Comparison of ENCODE assay signal across 20 cellular contexts in genomic region chr12:6912164-6912956, GRCh38. TPM values are rescaled to one million over a fixed set of nuclear protein-coding genes. Genes with fewer than 3 reads are reported as not detected.
DNase-seq lines count a peak whose midpoint lies in the region; ATAC-seq and TF ChIP-seq lines count a peak whose summit lies in the region.
"Had no signal": no experiment of that assay in that cellular context is flagged by ENCODE, and none has a peak within 500 bp of the region (broad histone marks: within the 10 kb centered on the region; RNA-seq: fewer than 3 reads in every experiment).

No MANE protein-coding gene starts in this region.

- H3K9me3 ChIP-seq in CD4-positive, alpha-beta T cell (ENCODE audit: control insufficient read depth, low read length), result no peaks in the 10 kb centered on the region
- no peaks in the 10 kb centered on the region for H3K9me3 ChIP-seq in CD8-positive, alpha-beta memory T cell (ENCODE audit: low read length)
- H3K9me3 ChIP-seq in transverse colon, result no peaks in the 10 kb centered on the region
- H3K9me3 ChIP-seq: heart right ventricle, tibial artery had no signal

- no peak for DNase-seq in CD4-positive, alpha-beta T cell
- no peak for DNase-seq in CD8-positive, alpha-beta memory T cell
- DNase-seq in natural killer cell treated with Interleukin-12 subunit alpha and Interleukin-12 subunit beta and Interleukin-15 and Interleukin-18, amount 100 ng/mL, for 72 hours (ENCODE audit: low spot score), result no peak
- no peak for DNase-seq in AML-193 (lab: John Stamatoyannopoulos, UW)
- no peak for DNase-seq in transverse colon
- DNase-seq: activated CD4-positive, alpha-beta T cell treated with anti-CD3 and anti-CD28 coated beads for 1 hour; brain microvascular endothelial cell; DMS79 treated with DMSO at 0.1 percent for 48 hours; heart right ventricle; islet precursor cell; midbrain; NCI-H187; NK-92 treated with Interleukin-12 subunit alpha and Interleukin-12 subunit beta, amount 100 ng/mL, for 24 hours; stimulated activated CD4-positive, alpha-beta T cell treated with anti-CD3 and anti-CD28 coated beads, Interleukin-4, amount 100 ng/mL, for 1 hour had no signal

- POLR2A ChIA-PET in CD4-positive, alpha-beta T cell (lab: Charles Lee), result interaction anchor here (0.9 to 5.4 kb wide), 4 partner anchors 7 to 188 kb away, joined by 3 to 35 read pairs (median 19); partner anchors contain the start of genes C12orf57, COPS7A, LRRC23 and RNU7-1
- POLR2A ChIA-PET in CD8-positive, alpha-beta memory T cell (lab: Charles Lee), result interaction anchor here (0.6 to 2.6 kb wide), 4 partner anchors 21 to 1011 kb away, joined by 3 to 14 read pairs (median 10); no protein-coding TSS in a partner anchor

- H3K36me3 Mint-ChIP-seq in CD4-positive, alpha-beta T cell (ENCODE audit: low read depth), result peaks cover 23% of the 10 kb centered on the region
- H3K36me3 Mint-ChIP-seq in CD8-positive, alpha-beta memory T cell, result peaks cover 0 to 30% (median 3%) of the 10 kb centered on the region in 3 donors
- H3K36me3 Mint-ChIP-seq in natural killer cell treated with Interleukin-12 subunit alpha and Interleukin-12 subunit beta and Interleukin-15 and Interleukin-18, amount 100 ng/mL, for 72 hours, result no peaks in the 10 kb centered on the region

- peak overlapping the region; percentile 82 for H3K27ac Mint-ChIP-seq in CD4-positive, alpha-beta T cell
- H3K27ac Mint-ChIP-seq in CD8-positive, alpha-beta memory T cell, result peak overlapping the region; percentile 81 to 98 (median 94)
- peak overlapping the region; percentile 67 to 80 for H3K27ac Mint-ChIP-seq in natural killer cell treated with Interleukin-12 subunit alpha and Interleukin-12 subunit beta and Interleukin-15 and Interleukin-18, amount 100 ng/mL, for 72 hours

- H3K27ac ChIP-seq in CD4-positive, alpha-beta T cell (ENCODE audit: low read depth, low read length), result no peak overlapping the region
- no peak overlapping the region for H3K27ac ChIP-seq in CD8-positive, alpha-beta memory T cell (ENCODE audit: low read depth, low read length)
- peak overlapping the region; percentile 32 for H3K27ac ChIP-seq in angular gyrus (ENCODE audit: low read depth, low read length)
- no peak overlapping the region for H3K27ac ChIP-seq in transverse colon
- H3K27ac ChIP-seq: brain microvascular endothelial cell, heart right ventricle had no signal

- no peaks in the 10 kb centered on the region for H3K36me3 ChIP-seq in CD8-positive, alpha-beta memory T cell (ENCODE audit: insufficient read depth, low read length)
- no peaks in the 10 kb centered on the region for H3K36me3 ChIP-seq in transverse colon
- H3K36me3 ChIP-seq: brain microvascular endothelial cell had no signal

- TF ChIP-seq EP300 in transverse colon (IDR thresholded peaks at IDR 0.05; ENCODE audit: low read depth), result no peak

- H3K4me3 ChIP-seq in CD8-positive, alpha-beta memory T cell (ENCODE audit: low read length), result no peak overlapping the region
- H3K4me3 ChIP-seq in transverse colon, result no peak overlapping the region
- H3K4me3 ChIP-seq: heart right ventricle, tibial artery had no signal

- H3K4me3 Mint-ChIP-seq in CD4-positive, alpha-beta T cell, result peak overlapping the region; percentile 84
- peak overlapping the region in 6 of 7 donors; percentile 13 to 95 (median 66) for H3K4me3 Mint-ChIP-seq in CD8-positive, alpha-beta memory T cell
- H3K4me3 Mint-ChIP-seq in natural killer cell treated with Interleukin-12 subunit alpha and Interleukin-12 subunit beta and Interleukin-15 and Interleukin-18, amount 100 ng/mL, for 72 hours, result peak overlapping the region; percentile 95

- no peaks in the 10 kb centered on the region for H3K9me3 Mint-ChIP-seq in CD4-positive, alpha-beta T cell
- H3K9me3 Mint-ChIP-seq in CD8-positive, alpha-beta memory T cell, result no peaks in the 10 kb centered on the region
- H3K9me3 Mint-ChIP-seq in natural killer cell treated with Interleukin-12 subunit alpha and Interleukin-12 subunit beta and Interleukin-15 and Interleukin-18, amount 100 ng/mL, for 72 hours, result no peaks in the 10 kb centered on the region

- TF ChIP-seq POLR2A in transverse colon (IDR thresholded peaks at IDR 0.05), result no peak

- WGBS in transverse colon (ENCODE audit: low coverage in 1 of 2), 2 donors, result 80 to 87% methylated on average over 3 to 15 of the region's 15 CpGs

- in situ Hi-C loops in transverse colon (cut with MboI; ENCODE audit: low pct_ligation_motif_present in 1 of 4, low pct_unique_long_range_greater_than_20kb in 1 of 4, low sequenced_read_pairs in 3 of 4), result loop anchor here in 1 of 4 donors (25.0 kb wide), 1 partner anchor 200 kb away; the partner anchor contains the start of gene C1RL

- no peak for TF ChIP-seq CTCF in CD4-positive, alpha-beta T cell (IDR thresholded peaks at IDR 0.05)
- no peak for TF ChIP-seq CTCF in transverse colon (IDR thresholded peaks at IDR 0.05)

- peaks cover 21% of the 10 kb centered on the region for H3K4me1 ChIP-seq in CD8-positive, alpha-beta memory T cell (ENCODE audit: insufficient read depth, low read length)
- peaks cover 13 to 21% (median 17%) of the 10 kb centered on the region in 4 donors for H3K4me1 ChIP-seq in transverse colon

- peaks cover 31% of the 10 kb centered on the region for H3K4me1 Mint-ChIP-seq in CD4-positive, alpha-beta T cell (ENCODE audit: low read depth)
- H3K4me1 Mint-ChIP-seq in CD8-positive, alpha-beta memory T cell, result peaks cover 21 to 44% (median 30%) of the 10 kb centered on the region in 3 donors
- H3K4me1 Mint-ChIP-seq in natural killer cell treated with Interleukin-12 subunit alpha and Interleukin-12 subunit beta and Interleukin-15 and Interleukin-18, amount 100 ng/mL, for 72 hours (ENCODE audit: low read depth in 2 of 2), result peaks cover 26% of the 10 kb centered on the region in 2 donors

- no peak for ATAC-seq in CD4-positive, alpha-beta T cell (ENCODE audit: poor library complexity)
- no peak for ATAC-seq in natural killer cell treated with Interleukin-12 subunit alpha and Interleukin-12 subunit beta and Interleukin-15 and Interleukin-18, amount 100 ng/mL, for 72 hours
- ATAC-seq in GM18873 (IDR thresholded peaks at IDR 0.05; ENCODE audit: low FRiP score, unreplicated experiment), result no peak
- ATAC-seq: heart right ventricle had no signal

- no peaks in the 10 kb centered on the region for H3K27me3 Mint-ChIP-seq in CD4-positive, alpha-beta T cell
- H3K27me3 Mint-ChIP-seq in CD8-positive, alpha-beta memory T cell, result no peaks in the 10 kb centered on the region
- peaks cover 0 to 7% of the 10 kb centered on the region in 2 donors for H3K27me3 Mint-ChIP-seq in natural killer cell treated with Interleukin-12 subunit alpha and Interleukin-12 subunit beta and Interleukin-15 and Interleukin-18, amount 100 ng/mL, for 72 hours

- no peaks in the 10 kb centered on the region for H3K27me3 ChIP-seq in CD4-positive, alpha-beta T cell (ENCODE audit: control insufficient read depth, insufficient read depth, low read length)
- H3K27me3 ChIP-seq in CD8-positive, alpha-beta memory T cell (ENCODE audit: insufficient read depth, low read length, poor library complexity, severe bottlenecking), result no peaks in the 10 kb centered on the region
- peaks cover 18% of the 10 kb centered on the region for H3K27me3 ChIP-seq in transverse colon
- H3K27me3 ChIP-seq: brain microvascular endothelial cell, tibial artery had no signal

- intact Hi-C loops in CD4-positive, alpha-beta T cell (cut with DNase I, micrococcal nuclease), result loop anchor here in 1 of 2 experiments (5.0 kb wide), 1 partner anchor 40 kb away; the partner anchor contains the start of gene SPSB2
- intact Hi-C loops in transverse colon (cut with DNase I; ENCODE audit: low total_unique reads), result no loop called here

- CTCF ChIA-PET in CD4-positive, alpha-beta T cell (lab: Charles Lee), result interaction anchor here (1.3 to 3.4 kb wide), 6 partner anchors 21 to 201 kb away, joined by 3 to 36 read pairs (median 8); partner anchors contain the start of gene SPSB2
- CTCF ChIA-PET in CD8-positive, alpha-beta memory T cell (lab: Charles Lee), result interaction anchor here (1.1 to 4.4 kb wide), 6 partner anchors 10 to 40 kb away, joined by 3 to 28 read pairs (median 14); partner anchors contain the start of gene SPSB2

RNA-seq across cellular contexts. Expression of gene ENO2, which starts 2.0 kb away (rescaled TPM):
- total RNA-seq in CD4-positive, alpha-beta T cell, result 100 to 1,000 TPM in 1 of 2 experiments, 10 to 100 TPM in 1; 85.6 to 103 TPM
- 100 to 1,000 TPM; 125 to 131 TPM for total RNA-seq in CD8-positive, alpha-beta memory T cell
- polyA plus RNA-seq in CD8-positive, alpha-beta memory T cell, result 36.4 TPM
- total RNA-seq in natural killer cell treated with Interleukin-12 subunit alpha and Interleukin-12 subunit beta and Interleukin-15 and Interleukin-18, amount 100 ng/mL, for 72 hours, result 100 to 1,000 TPM; 151 to 158 TPM
- total RNA-seq in transverse colon, result 10 to 100 TPM in 2 of 4 donors, 1 to 10 TPM in 2; 7.2 to 14.1 (median 9.6) TPM

RNA-seq across cellular contexts. Expression of gene LRRC23, which starts 7.7 kb away (rescaled TPM):
- 1 to 10 TPM; 3.2 to 4.7 TPM for total RNA-seq in CD4-positive, alpha-beta T cell
- 1 to 10 TPM; 4.9 to 5.0 TPM for total RNA-seq in CD8-positive, alpha-beta memory T cell
- polyA plus RNA-seq in CD8-positive, alpha-beta memory T cell, result 5.0 TPM
- total RNA-seq in natural killer cell treated with Interleukin-12 subunit alpha and Interleukin-12 subunit beta and Interleukin-15 and Interleukin-18, amount 100 ng/mL, for 72 hours, result 1 to 10 TPM; 3.2 to 7.1 TPM
- total RNA-seq in transverse colon, result 10 to 100 TPM in 1 of 4 donors, 1 to 10 TPM in 1, under 1 TPM in 1, not detected in 1; 0.60 to 11.3 (median 5.9) TPM

RNA-seq across cellular contexts. Expression of gene ATN1, which starts 15.4 kb away (rescaled TPM):
- total RNA-seq in CD4-positive, alpha-beta T cell, result 10 to 100 TPM; 28.7 to 29.6 TPM
- 10 to 100 TPM; 54.8 to 60.4 TPM for total RNA-seq in CD8-positive, alpha-beta memory T cell
- polyA plus RNA-seq in CD8-positive, alpha-beta memory T cell, result 0.62 TPM
- 10 to 100 TPM; 36.5 to 62.2 TPM for total RNA-seq in natural killer cell treated with Interleukin-12 subunit alpha and Interleukin-12 subunit beta and Interleukin-15 and Interleukin-18, amount 100 ng/mL, for 72 hours
- total RNA-seq in transverse colon, result 100 to 1,000 TPM in 2 of 4 donors, 10 to 100 TPM in 2; 59.1 to 160 (median 112) TPM

RNA-seq across cellular contexts. Expression of gene RNU7-1, which starts 31.3 kb away (rescaled TPM):
- not detected for total RNA-seq in CD4-positive, alpha-beta T cell
- not detected for total RNA-seq in CD8-positive, alpha-beta memory T cell
- polyA plus RNA-seq in CD8-positive, alpha-beta memory T cell, result not detected
- not detected for total RNA-seq in natural killer cell treated with Interleukin-12 subunit alpha and Interleukin-12 subunit beta and Interleukin-15 and Interleukin-18, amount 100 ng/mL, for 72 hours
- not detected for total RNA-seq in transverse colon
- total RNA-seq: fibroblast of lung, heart right ventricle, osteocyte had no signal
- polyA plus RNA-seq: BJ, fibroblast of lung, heart right ventricle had no signal

RNA-seq across cellular contexts. Expression of gene C12orf57, which starts 31.5 kb away (rescaled TPM):
- total RNA-seq in CD4-positive, alpha-beta T cell, result 100 to 1,000 TPM; 305 to 311 TPM
- total RNA-seq in CD8-positive, alpha-beta memory T cell, result 100 to 1,000 TPM; 297 to 304 TPM
- polyA plus RNA-seq in CD8-positive, alpha-beta memory T cell, result 259 TPM
- total RNA-seq in natural killer cell treated with Interleukin-12 subunit alpha and Interleukin-12 subunit beta and Interleukin-15 and Interleukin-18, amount 100 ng/mL, for 72 hours, result 100 to 1,000 TPM in 1 of 2 donors, 10 to 100 TPM in 1; 89.7 to 106 TPM
- total RNA-seq in transverse colon, result 100 to 1,000 TPM; 303 to 452 (median 386) TPM

Comparison
In these comparisons a context has a peak if more than half of its experiments do, and no peak if none do; other contexts are left out.
1. RNA of gene ENO2, which starts 2.0 kb away (total RNA-seq): 151 to 158 TPM in natural killer cell treated with Interleukin-12 subunit alpha and Interleukin-12 subunit beta and Interleukin-15 and Interleukin-18, amount 100 ng/mL, for 72 hours, 125 to 131 TPM in CD8-positive, alpha-beta memory T cell and 85.6 to 103 TPM in CD4-positive, alpha-beta T cell; 7.2 to 14.1 TPM in transverse colon; every median in the first group is over 4 times any median in the second.
2. Peak in every context shown above with its lines, with median percentiles within 50 percentile points of each other: H3K27ac Mint-ChIP-seq and H3K4me3 Mint-ChIP-seq.